Comparison of ENCODE assay signal across 21 cellular contexts in the genomic region with DNA sequence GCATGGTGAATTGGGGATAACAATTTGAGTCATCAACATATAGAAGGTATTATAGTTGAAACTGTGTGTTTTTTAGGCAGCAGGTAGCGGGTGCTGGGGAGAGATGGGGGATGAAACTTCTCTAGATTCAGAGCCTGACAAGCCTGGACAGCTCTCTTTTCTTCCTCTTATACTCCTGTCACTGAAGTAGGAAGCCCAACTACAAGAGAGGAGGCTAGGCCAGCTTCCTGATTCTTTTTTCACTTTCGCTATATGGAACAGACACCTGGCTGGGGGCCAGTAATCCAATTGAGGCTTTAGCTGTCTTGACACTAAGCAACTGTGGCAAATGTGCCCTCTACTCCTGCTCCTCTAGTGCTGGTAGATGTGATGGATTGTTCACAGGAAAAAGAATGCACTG.
DNase-seq lines count a peak whose midpoint lies in the region; ATAC-seq and TF ChIP-seq lines count a peak whose summit lies in the region.
"Had no signal": no experiment of that assay in that cellular context is flagged by ENCODE, and none has a peak within 500 bp of the region (broad histone marks: within the 10 kb centered on the region; RNA-seq: fewer than 3 reads in every experiment).

No MANE protein-coding gene starts in this region.

- no peaks in the 10 kb centered on the region for H3K9me2 ChIP-seq in GM23338 (ENCODE audit: insufficient read depth)

- no peaks in the 10 kb centered on the region for H3K4me1 Mint-ChIP-seq in GM23338
- H3K4me1 Mint-ChIP-seq: activated naive CD8-positive, alpha-beta T cell treated with anti-CD3 and anti-CD28 coated beads for 36 hours; immature natural killer cell; nephron had no signal

- no peak for ATAC-seq in GM23338

- no peaks in the 10 kb centered on the region for H3K36me3 Mint-ChIP-seq in GM23338 (ENCODE audit: low read depth)
- H3K36me3 Mint-ChIP-seq: immature natural killer cell had no signal

- no peaks in the 10 kb centered on the region for H3K27me3 ChIP-seq in GM23338 (ENCODE audit: insufficient read depth)
- H3K27me3 ChIP-seq: esophagus squamous epithelium, suprapubic skin had no signal

- TF ChIP-seq CTCF in GM23338 (conservative IDR thresholded peaks at IDR 0.05; ENCODE audit: low read depth in 2 of 2) = no peak

- no peaks in the 10 kb centered on the region for H3K36me3 ChIP-seq in GM23338 (ENCODE audit: insufficient read depth)
- H3K36me3 ChIP-seq: esophagus squamous epithelium, prostate gland, suprapubic skin had no signal

- H3K9me3 Mint-ChIP-seq in GM23338 = no peaks in the 10 kb centered on the region
- H3K9me3 Mint-ChIP-seq: activated naive CD8-positive, alpha-beta T cell treated with anti-CD3 and anti-CD28 coated beads for 36 hours; immature natural killer cell had no signal

- no peak overlapping the region for H3K4me3 Mint-ChIP-seq in GM23338
- H3K4me3 Mint-ChIP-seq: activated naive CD8-positive, alpha-beta T cell treated with anti-CD3 and anti-CD28 coated beads for 36 hours; immature natural killer cell; nephron had no signal

- H3K27me3 Mint-ChIP-seq in GM23338 (ENCODE audit: insufficient read depth, low read depth, poor library complexity) = peaks cover 2% of the 10 kb centered on the region
- H3K27me3 Mint-ChIP-seq: activated naive CD8-positive, alpha-beta T cell treated with anti-CD3 and anti-CD28 coated beads for 36 hours had no signal

- H3K4me1 ChIP-seq in GM23338 (ENCODE audit: insufficient read depth) = no peaks in the 10 kb centered on the region
- H3K4me1 ChIP-seq: esophagus squamous epithelium, prostate gland, suprapubic skin had no signal

- no peak overlapping the region for H3K27ac ChIP-seq in GM23338 (ENCODE audit: low read depth)
- H3K27ac ChIP-seq: dorsolateral prefrontal cortex, esophagus squamous epithelium, prostate gland, RWPE1, suprapubic skin had no signal

- no peak overlapping the region for H3K4me2 ChIP-seq in GM23338
- H3K4me2 ChIP-seq: smooth muscle cell had no signal

- no peak overlapping the region for H3K4me3 ChIP-seq in GM23338
- H3K4me3 ChIP-seq: dorsolateral prefrontal cortex, esophagus squamous epithelium, lung, prostate gland, smooth muscle cell, suprapubic skin had no signal

- H2AFZ ChIP-seq in GM23338 = no peak overlapping the region

- 0 out of 2 replicates have a peak overlapping the region, but pooled peaks have one; percentile 40 for H3K27ac Mint-ChIP-seq in GM23338
- H3K27ac Mint-ChIP-seq: activated naive CD8-positive, alpha-beta T cell treated with anti-CD3 and anti-CD28 coated beads for 36 hours; immature natural killer cell; nephron had no signal

- H3F3A ChIP-seq in GM23338 (replicated peaks; ENCODE audit: low read depth) = no peaks in the 10 kb centered on the region

- no peaks in the 10 kb centered on the region for H4K20me1 ChIP-seq in GM23338 (replicated peaks; ENCODE audit: insufficient read depth)

- DNase-seq in DMS79 (lab: John Stamatoyannopoulos, UW) (peak; percentile 15), GM23338 (ENCODE audit: low spot score) (no peak), NOMO-1 treated with DMSO at 0.1 percent for 48 hours (lab: John Stamatoyannopoulos, UW; ENCODE audit: unreplicated experiment) (peak; percentile 35), globus pallidus (ENCODE audit: low spot score) (peak; percentile 19), NCI-H1092 treated with DMSO at 0.1 percent for 48 hours (lab: John Stamatoyannopoulos, UW) (no peak), NCI-H524 (lab: John Stamatoyannopoulos, UW) (no peak), NCI-H2029 (lab: John Stamatoyannopoulos, UW) (no peak)
- DNase-seq in activated CD4-positive, alpha-beta T cell treated with anti-CD3 and anti-CD28 coated beads, Interleukin-2, amount 50 U/mL, for 48 hours = no peak
- DNase-seq: activated CD4-positive, alpha-beta T cell treated with anti-CD3 and anti-CD28 coated beads, Interleukin-2, amount 50 U/mL, for 4 hours; activated naive CD8-positive, alpha-beta T cell treated with anti-CD3 and anti-CD28 coated beads for 36 hours; activated T-cell treated with anti-CD3 and anti-CD28 coated beads, Interleukin-2, amount 50 U/mL, for 1 hour; esophagus squamous epithelium; immature natural killer cell; NCI-H748 treated with DMSO at 0.1 percent for 48 hours had no signal

- H3K79me2 ChIP-seq in GM23338 (replicated peaks; ENCODE audit: insufficient read depth) = no peaks in the 10 kb centered on the region

TF ChIP-seq in GM23338, 12 proteins besides CTCF, POLR2A, EP300 and RAD21:
- TF ChIP-seq POLR2AphosphoS5 (IDR thresholded peaks at IDR 0.05; ENCODE audit: low read depth) (no peak), NANOG (IDR thresholded peaks at IDR 0.05; ENCODE audit: borderline replicate concordance) (no peak), EZH2 (IDR thresholded peaks at IDR 0.05; ENCODE audit: low read depth, unreplicated experiment) (no peak), ZNF331 (CRISPR knock-in tag; IDR thresholded peaks at IDR 0.05; ENCODE audit: low read depth) (no peak), EZH2phosphoT487 (IDR thresholded peaks at IDR 0.05; ENCODE audit: unreplicated experiment) (no peak)
TF ChIP-seq in GM23338: peak in this region for 0.

Comparison
In these comparisons a context has a peak if more than half of its experiments do, and no peak if none do; other contexts are left out.
1. DNase-seq: peak in DMS79 (single experiment), NOMO-1 treated with DMSO at 0.1 percent for 48 hours (single experiment) and globus pallidus (single experiment); none in GM23338 (single experiment), NCI-H1092 treated with DMSO at 0.1 percent for 48 hours (single experiment), activated CD4-positive, alpha-beta T cell treated with anti-CD3 and anti-CD28 coated beads, Interleukin-2, amount 50 U/mL, for 48 hours (0 of 2), NCI-H524 (0 of 2) and NCI-H2029 (single experiment).